ENCODE assay signal across 19 cellular contexts in genomic region chr17:27423651-27424050, GRCh38. TPM values are rescaled to one million over a fixed set of nuclear protein-coding genes. Genes with fewer than 3 reads are reported as not detected.
DNase-seq lines count a peak whose midpoint lies in the region; ATAC-seq and TF ChIP-seq lines count a peak whose summit lies in the region.
"Had no signal": no experiment of that assay in that cellular context is flagged by ENCODE, and none has a peak within 500 bp of the region (broad histone marks: within the 10 kb centered on the region; RNA-seq: fewer than 3 reads in every experiment).

No MANE protein-coding gene starts in this region.

- no peaks in the 10 kb centered on the region for H3K9me3 ChIP-seq in transverse colon
- H3K9me3 ChIP-seq: A549, HAP-1 had no signal

- no peaks in the 10 kb centered on the region for H3K36me3 ChIP-seq in transverse colon
- H3K36me3 ChIP-seq: HAP-1, SJCRH30 had no signal

- POLR2A ChIA-PET in GM10248 (lab: Yijun Ruan, JAX): no interaction called here

- no peak overlapping the region for H3K27ac ChIP-seq in transverse colon
- H3K27ac ChIP-seq: A549, SJCRH30 had no signal

- H3K4me3 ChIP-seq in fibroblast of the aortic adventitia (ENCODE audit: low read depth, low read length) (no peak overlapping the region), transverse colon (no peak overlapping the region)
- H3K4me3 ChIP-seq: A549, HAP-1, K562, SJCRH30 had no signal

- ATAC-seq in HG03039 (IDR thresholded peaks at IDR 0.05; ENCODE audit: unreplicated experiment): no peak
- ATAC-seq: A549, K562 had no signal

- no peaks in the 10 kb centered on the region for H3K27me3 ChIP-seq in transverse colon
- H3K27me3 ChIP-seq: SJCRH30 had no signal

- H3K4me3 Mint-ChIP-seq in HFFc6: no peak overlapping the region
- H3K4me3 Mint-ChIP-seq: T-helper 1 cell treated with Interleukin-12 subunit alpha and Interleukin-12 subunit beta and Interleukin-4 antibody, amounts not matched to agents 30 μg/mL and 1 μg/mL, for 36 hours had no signal

- TF ChIP-seq CTCF in GM10248 (IDR thresholded peaks at IDR 0.05; ENCODE audit: control extremely low read depth, extremely low read depth, low read depth, missing control alignments): no peak
- TF ChIP-seq CTCF in HFFc6 (IDR thresholded peaks at IDR 0.05): no peak
- no peak for TF ChIP-seq CTCF in fibroblast of the aortic adventitia (IDR thresholded peaks at IDR 0.05; ENCODE audit: insufficient read depth, low read length)
- no peak for TF ChIP-seq CTCF in transverse colon (IDR thresholded peaks at IDR 0.05)

- peaks cover 24% of the 10 kb centered on the region for H3K27me3 Mint-ChIP-seq in HFFc6 (ENCODE audit: insufficient read depth)

- CTCF ChIA-PET in GM10248 (lab: Yijun Ruan, JAX): interaction anchor here (0.9 kb wide), 1 partner anchor 36 kb away, joined by 3 read pairs; no protein-coding TSS in a partner anchor

- H3K9me3 Mint-ChIP-seq in HFFc6: no peaks in the 10 kb centered on the region; the same call in 1 of the 2 replicates
- H3K9me3 Mint-ChIP-seq: T-helper 1 cell treated with Interleukin-12 subunit alpha and Interleukin-12 subunit beta and Interleukin-4 antibody, amounts not matched to agents 30 μg/mL and 1 μg/mL, for 36 hours had no signal

- no peak overlapping the region for H3K27ac Mint-ChIP-seq in HFFc6
- H3K27ac Mint-ChIP-seq: T-helper 1 cell treated with Interleukin-12 subunit alpha and Interleukin-12 subunit beta and Interleukin-4 antibody, amounts not matched to agents 30 μg/mL and 1 μg/mL, for 36 hours had no signal

- intact Hi-C loops in transverse colon (cut with DNase I; ENCODE audit: low total_unique reads): no loop called here

- in situ Hi-C loops in transverse colon (cut with MboI; ENCODE audit: low pct_ligation_motif_present in 1 of 4, low pct_unique_long_range_greater_than_20kb in 1 of 4, low sequenced_read_pairs in 3 of 4): no loop called here

- no peak for TF ChIP-seq EP300 in transverse colon (IDR thresholded peaks at IDR 0.05; ENCODE audit: low read depth)

- no peak for TF ChIP-seq POLR2A in transverse colon (IDR thresholded peaks at IDR 0.05)

- H3K4me1 ChIP-seq in transverse colon: no peaks in the 10 kb centered on the region
- H3K4me1 ChIP-seq: A549, HAP-1, SJCRH30 had no signal

- H3K36me3 Mint-ChIP-seq in HFFc6 (ENCODE audit: low read depth): no peaks in the 10 kb centered on the region

- DNase-seq in GM10248 (ENCODE audit: extremely low spot score) (peak; percentile 33), HFFc6 (peak; percentile 15), amniotic epithelial cell (ENCODE audit: low read depth) (peak; percentile 14), fibroblast of the aortic adventitia (ENCODE audit: low read depth) (peak; percentile 30), germinal center (ENCODE audit: low spot score) (no peak), transverse colon (no peak)
- no peak for DNase-seq in stimulated activated naive CD4-positive, alpha-beta T cell (lab: John Stamatoyannopoulos, UW)
- DNase-seq: C1 segment of cervical spinal cord, DMS79, NCI-H1417, NCI-H187 treated with DMSO at 0.1 percent for 48 hours, NCI-H226, NCI-H524 treated with DMSO at 0.1 percent for 48 hours, SJCRH30 had no signal

- 0 out of 2 replicates have a peak, but pooled peaks cover 5% of the 10 kb centered on the region for H3K4me1 Mint-ChIP-seq in HFFc6 (ENCODE audit: low read depth)

- WGBS in transverse colon (ENCODE audit: low coverage in 1 of 2), 2 donors: 76 to 88% methylated on average over 3 of the region's 3 CpGs

RNA-seq across cellular contexts. Expression of gene KSR1, which starts 32.6 kb away (rescaled TPM):
- 1 to 10 TPM; 1.9 to 4.9 (median 3.6) TPM for total RNA-seq in HFFc6 (2021; fragmentation: NEBNext Ultra II Directional; extraction: Animal tissue kit (Norgen Biotek cat#: 25700))
- total RNA-seq in fibroblast of the aortic adventitia (ENCODE audit: low replicate concordance) (19.4 and 45.9 TPM in 2 replicates), transverse colon (10 to 100 TPM in 3 of 4 donors, 1 to 10 TPM in 1; 8.2 to 55.7 (median 30.9) TPM)

Comparison
In these comparisons a context has a peak if more than half of its experiments do, and no peak if none do; other contexts are left out.
1. DNase-seq: peak in GM10248 (single experiment), HFFc6 (single experiment), amniotic epithelial cell (single experiment) and fibroblast of the aortic adventitia (single experiment); none in stimulated activated naive CD4-positive, alpha-beta T cell (0 of 6), germinal center (single experiment) and transverse colon (single experiment).